ENCODE assay signal across 8 cellular contexts in genomic region chr6:33607784-33608161, GRCh38. TPM values are rescaled to one million over a fixed set of nuclear protein-coding genes. Genes with fewer than 3 reads are reported as not detected.
DNase-seq lines count a peak whose midpoint lies in the region; ATAC-seq and TF ChIP-seq lines count a peak whose summit lies in the region.

No MANE protein-coding gene starts in this region.

- ATAC-seq in HG02970 (IDR thresholded peaks at IDR 0.05; ENCODE audit: low FRiP score, unreplicated experiment) (no peak), HG03460 (IDR thresholded peaks at IDR 0.05; ENCODE audit: unreplicated experiment) (no peak)

- no peak overlapping the region for H3K4me3 Mint-ChIP-seq in osteocyte (ENCODE audit: unreplicated experiment)

- peak; percentile 59 for DNase-seq in GM10266 (ENCODE audit: extremely low spot score)
- DNase-seq in LNCaP clone FGC (ENCODE audit: low read depth): no peak
- DNase-seq in astrocyte of the spinal cord (ENCODE audit: low read depth, low spot score): no peak
- DNase-seq in osteocyte (ENCODE audit: extremely low spot score, unreplicated experiment): no peak
- no peak for DNase-seq in HCEC 1CT
- no peak for DNase-seq in nucleus accumbens (lab: John Stamatoyannopoulos, UW)

- in situ Hi-C loops in astrocyte of the spinal cord (cut with HindIII; ENCODE audit: low sequenced_read_pairs): no loop called here

- peaks cover 2% of the 10 kb centered on the region for H3K36me3 Mint-ChIP-seq in osteocyte (ENCODE audit: unreplicated experiment)

- H3K4me1 Mint-ChIP-seq in osteocyte (ENCODE audit: unreplicated experiment): peaks cover 27% of the 10 kb centered on the region

- H3K27me3 Mint-ChIP-seq in osteocyte (ENCODE audit: unreplicated experiment): no peaks in the 10 kb centered on the region

- H3K27ac Mint-ChIP-seq in osteocyte (ENCODE audit: unreplicated experiment): no peak overlapping the region

- TF ChIP-seq CTCF in GM10266 (IDR thresholded peaks at IDR 0.05; ENCODE audit: control insufficient read depth, insufficient read depth, low read depth, missing control alignments) (peak; percentile 61), LNCaP clone FGC (IDR thresholded peaks at IDR 0.05; ENCODE audit: control insufficient read depth, extremely low read depth, insufficient read depth) (0 out of 2 replicates have a peak, but pooled peaks have one; percentile 13), astrocyte of the spinal cord (IDR thresholded peaks at IDR 0.05; ENCODE audit: low read depth, low read length) (peak; percentile 12), osteocyte (IDR thresholded peaks at IDR 0.05) (peak; percentile 19)

- peaks cover 8% of the 10 kb centered on the region for H3K9me3 Mint-ChIP-seq in osteocyte (ENCODE audit: unreplicated experiment)

- H3K4me3 ChIP-seq in LNCaP clone FGC (ENCODE audit: low read depth, low read length): no peak overlapping the region
- H3K4me3 ChIP-seq in astrocyte of the spinal cord (ENCODE audit: low read depth, low read length): no peak overlapping the region

RNA-seq across cellular contexts. Expression of gene ITPR3, which starts 13.3 kb away (rescaled TPM):
- total RNA-seq in osteocyte: 21.6 and 22.8 TPM in 2 replicates

RNA-seq across cellular contexts. Expression of gene BAK1, which starts 27.7 kb away (rescaled TPM):
- 20.5 and 22.6 TPM in 2 replicates for total RNA-seq in osteocyte
